In the genomic region with DNA sequence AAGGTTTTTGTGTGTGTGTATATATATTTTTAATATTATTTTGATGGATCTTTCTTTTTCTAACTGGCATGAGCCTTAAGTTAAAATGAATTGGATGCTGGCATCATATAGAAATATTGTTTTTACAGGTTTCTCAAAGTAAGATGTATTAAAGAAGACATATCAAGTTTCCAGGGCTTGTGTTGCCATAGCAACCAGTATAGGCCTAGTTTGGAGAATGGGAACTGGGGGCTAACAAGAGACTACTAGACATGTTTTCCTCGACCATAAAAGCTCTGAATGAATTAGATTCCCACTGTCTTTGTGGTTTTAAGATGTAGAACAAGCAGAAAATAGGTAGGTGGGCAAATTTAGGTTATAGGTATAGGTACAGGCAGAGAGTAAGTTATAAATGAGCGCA, we compare ENCODE assay signal across 22 cellular contexts.
"Had no signal": no experiment of that assay in that cellular context is flagged by ENCODE, and none has a peak within 500 bp of the region (broad histone marks: within the 10 kb centered on the region; RNA-seq: fewer than 3 reads in every experiment).

No MANE protein-coding gene starts in this region.

- ATAC-seq: activated CD4-positive, alpha-beta T cell treated with anti-CD3 and anti-CD28 coated beads for 36 hours; activated T-cell treated with anti-CD3 and anti-CD28 coated beads, Interleukin-2, amount 50 U/mL, for 72 hours had no signal

- H3K27ac Mint-ChIP-seq: activated CD4-positive, alpha-beta memory T cell treated with anti-CD3 and anti-CD28 coated beads, Interleukin-2, amount 10 ng/mL, durations not matched to agents 7 days and 5 days; activated CD4-positive, alpha-beta T cell treated with anti-CD3 and anti-CD28 coated beads for 36 hours; activated naive CD4-positive, alpha-beta T cell treated with anti-CD3 and anti-CD28 coated beads, Interleukin-2, amount 10 ng/mL, durations not matched to agents 7 days and 5 days; activated naive CD8-positive, alpha-beta T cell treated with anti-CD3 and anti-CD28 coated beads for 36 hours; activated T-cell treated with anti-CD3 and anti-CD28 coated beads, Interleukin-2, amount 50 U/mL, for 72 hours; activated T-helper 2 cell treated with anti-CD3 and anti-CD28 coated beads, Interferon-gamma antibody, Interleukin-2, Interleukin-4, amounts not matched to agents 10 μg/mL and 5 μg/mL and 100 μg/mL, durations not matched to agents 14 hours and 24 hours and 36 hours had no signal

- H3K9me3 Mint-ChIP-seq: activated CD4-positive, alpha-beta memory T cell treated with anti-CD3 and anti-CD28 coated beads, Interleukin-2, amount 10 ng/mL, durations not matched to agents 7 days and 5 days; activated naive CD8-positive, alpha-beta T cell treated with anti-CD3 and anti-CD28 coated beads for 36 hours; activated T-helper 2 cell treated with anti-CD3 and anti-CD28 coated beads, Interferon-gamma antibody, Interleukin-2, Interleukin-4, amounts not matched to agents 10 μg/mL and 5 μg/mL and 100 μg/mL, durations not matched to agents 14 hours and 24 hours and 36 hours had no signal

- H3K4me3 Mint-ChIP-seq: activated CD4-positive, alpha-beta memory T cell treated with anti-CD3 and anti-CD28 coated beads, Interleukin-2, amount 10 ng/mL, durations not matched to agents 7 days and 5 days; activated CD4-positive, alpha-beta T cell treated with anti-CD3 and anti-CD28 coated beads for 36 hours; activated naive CD4-positive, alpha-beta T cell treated with anti-CD3 and anti-CD28 coated beads, Interleukin-2, amount 10 ng/mL, durations not matched to agents 7 days and 5 days; activated naive CD8-positive, alpha-beta T cell treated with anti-CD3 and anti-CD28 coated beads for 36 hours; activated T-cell treated with anti-CD3 and anti-CD28 coated beads, Interleukin-2, amount 50 U/mL, for 72 hours had no signal

- H3K4me1 Mint-ChIP-seq: activated CD4-positive, alpha-beta memory T cell treated with anti-CD3 and anti-CD28 coated beads, Interleukin-2, amount 10 ng/mL, durations not matched to agents 7 days and 5 days; activated CD4-positive, alpha-beta T cell treated with anti-CD3 and anti-CD28 coated beads for 36 hours; activated naive CD4-positive, alpha-beta T cell treated with anti-CD3 and anti-CD28 coated beads, Interleukin-2, amount 10 ng/mL, durations not matched to agents 7 days and 5 days; activated naive CD8-positive, alpha-beta T cell treated with anti-CD3 and anti-CD28 coated beads for 36 hours had no signal

- H3K36me3 ChIP-seq: Peyer's patch, SJCRH30, WERI-Rb-1 had no signal

- H3K4me3 ChIP-seq: Peyer's patch, SJCRH30 had no signal

- H3K27me3 Mint-ChIP-seq: activated CD4-positive, alpha-beta memory T cell treated with anti-CD3 and anti-CD28 coated beads, Interleukin-2, amount 10 ng/mL, durations not matched to agents 7 days and 5 days; activated CD4-positive, alpha-beta T cell treated with anti-CD3 and anti-CD28 coated beads for 36 hours; activated naive CD4-positive, alpha-beta T cell treated with anti-CD3 and anti-CD28 coated beads, Interleukin-2, amount 10 ng/mL, durations not matched to agents 7 days and 5 days; activated naive CD8-positive, alpha-beta T cell treated with anti-CD3 and anti-CD28 coated beads for 36 hours had no signal

- H3K27ac ChIP-seq: Peyer's patch, RWPE1, SJCRH30, WERI-Rb-1 had no signal

- FAIRE-seq: colon had no signal

- H3K9me3 ChIP-seq: Peyer's patch, SJCRH30, SK-N-SH had no signal

- H3K4me2 ChIP-seq: SK-N-SH had no signal

- H3K36me3 Mint-ChIP-seq: activated naive CD4-positive, alpha-beta T cell treated with anti-CD3 and anti-CD28 coated beads, Interleukin-2, amount 10 ng/mL, durations not matched to agents 7 days and 5 days; activated naive CD8-positive, alpha-beta T cell treated with anti-CD3 and anti-CD28 coated beads for 36 hours had no signal

- H3K27me3 ChIP-seq: Peyer's patch, SJCRH30 had no signal

- H3K9ac ChIP-seq: SK-N-SH had no signal

- DNase-seq: activated CD4-positive, alpha-beta memory T cell treated with anti-CD3 and anti-CD28 coated beads, Interleukin-2, amount 10 ng/mL, durations not matched to agents 7 days and 5 days; activated CD4-positive, alpha-beta T cell treated with anti-CD3 and anti-CD28 coated beads for 36 hours; activated CD4-positive, alpha-beta T cell treated with anti-CD3 and anti-CD28 coated beads, Interleukin-2, amount 50 U/mL, for 1 hour; activated gamma-delta T cell treated with Interleukin-2 at 50 U/mL for 16 hours; activated naive CD4-positive, alpha-beta T cell treated with anti-CD3 and anti-CD28 coated beads, Interleukin-2, amount 10 ng/mL, durations not matched to agents 7 days and 5 days; activated naive CD8-positive, alpha-beta T cell treated with anti-CD3 and anti-CD28 coated beads for 36 hours; activated T-cell treated with anti-CD3 and anti-CD28 coated beads, Interleukin-2, amount 50 U/mL, for 72 hours; cerebellar nuclear complex; Karpas-422; NCI-H1417 treated with DMSO at 0.1 percent for 48 hours; NCI-H1930; NCI-H2107; NCI-H226; Peyer's patch; Right ventricle myocardium superior; SJCRH30; SK-N-SH; T-helper 1 cell; WERI-Rb-1 had no signal

- H3K4me1 ChIP-seq: Peyer's patch, SJCRH30 had no signal
